11 cellular contexts compared by ENCODE assay signal in genomic region chr6:139369068-139369467, GRCh38. TPM values are rescaled to one million over a fixed set of nuclear protein-coding genes. Genes with fewer than 3 reads are reported as not detected.
A peak's percentile ranks its signal among the peaks of the same experiment; 100 is the strongest.
DNase-seq lines count a peak whose midpoint lies in the region; ATAC-seq, FAIRE-seq and TF ChIP-seq lines count a peak whose summit lies in the region.
"Had no signal": no experiment of that assay in that cellular context is flagged by ENCODE, and none has a peak within 500 bp of the region (broad histone marks: within the 10 kb centered on the region; RNA-seq: fewer than 3 reads in every experiment).

No MANE protein-coding gene starts in this region.

- TF ChIP-seq RAD21 in Ishikawa (IDR thresholded peaks at IDR 0.05; ENCODE audit: low read depth), result no peak

- H3K4me2 ChIP-seq in endothelial cell of umbilical vein (ENCODE audit: insufficient read depth, low read length), result no peak overlapping the region

- dilution Hi-C loops in endothelial cell of umbilical vein (cut with MboI; ENCODE audit: extremely low pct_ligation_motif_present, low sequenced_read_pairs), result no loop called here

- FAIRE-seq in endothelial cell of umbilical vein (lab: Jason Lieb, UNC), result no peak

- 56 to 69% (median 66%) methylated on average over 2 of the region's 2 CpGs for WGBS in psoas muscle, 3 donors

- CTCF ChIA-PET in endothelial cell of umbilical vein (lab: Charles Lee), result interaction anchor here (0.5 to 2.4 kb wide), 75 partner anchors 9 to 1958 kb away, joined by 3 to 49 read pairs (median 4); no protein-coding TSS in a partner anchor

- H3K27me3 ChIP-seq in endothelial cell of umbilical vein (ENCODE audit: control insufficient read depth in 2 of 2, insufficient read depth in 2 of 2, low read length in 2 of 2), result no peaks in the 10 kb centered on the region
- no peaks in the 10 kb centered on the region for H3K27me3 ChIP-seq in psoas muscle (ENCODE audit: insufficient read depth in 3 of 3, low read length in 2 of 3)
- H3K27me3 ChIP-seq: foreskin keratinocyte had no signal

- H4K20me1 ChIP-seq in endothelial cell of umbilical vein (replicated peaks; ENCODE audit: control insufficient read depth, extremely low read depth, insufficient read depth, low read length), result no peaks in the 10 kb centered on the region

- H3K27ac ChIP-seq in endothelial cell of umbilical vein (ENCODE audit: insufficient read depth, low read depth, low read length) (no peak overlapping the region), psoas muscle (peak overlapping the region; percentile 98)
- H3K27ac ChIP-seq: foreskin keratinocyte had no signal

- no peaks in the 10 kb centered on the region for H3K9me3 ChIP-seq in endothelial cell of umbilical vein (replicated peaks; ENCODE audit: control insufficient read depth, insufficient read depth, low read length)
- no peaks in the 10 kb centered on the region for H3K9me3 ChIP-seq in psoas muscle

- peaks cover 30% of the 10 kb centered on the region for H3K79me2 ChIP-seq in endothelial cell of umbilical vein (ENCODE audit: control insufficient read depth, insufficient read depth, low read length)

- H3K36me3 ChIP-seq in endothelial cell of umbilical vein (ENCODE audit: control insufficient read depth in 2 of 2, extremely low read depth in 1 of 2, insufficient read depth in 2 of 2, low read length in 2 of 2), result no peaks in the 10 kb centered on the region
- peaks cover 4 to 19% of the 10 kb centered on the region in 2 donors for H3K36me3 ChIP-seq in psoas muscle (ENCODE audit: insufficient read depth in 1 of 2, low read depth in 1 of 2)

- peaks cover 41% of the 10 kb centered on the region for H3K4me1 ChIP-seq in endothelial cell of umbilical vein (ENCODE audit: control insufficient read depth, extremely low read depth, insufficient read depth, low read length)
- peaks cover 30% of the 10 kb centered on the region for H3K4me1 ChIP-seq in psoas muscle

- ATAC-seq in psoas muscle (no peak), HG03139 (IDR thresholded peaks at IDR 0.05; ENCODE audit: unreplicated experiment) (no peak)
- ATAC-seq: activated T-cell treated with anti-CD3 and anti-CD28 coated beads, Interleukin-2, amount 50 U/mL, for 72 hours; foreskin keratinocyte had no signal

- BruUV-seq in endothelial cell of umbilical vein (replicated peaks; lab: Mats Ljungman, UMichigan), result no TSS peak

- TF ChIP-seq CTCF in endothelial cell of umbilical vein (IDR thresholded peaks at IDR 0.05; ENCODE audit: extremely low read depth in 1 of 2, insufficient read depth in 1 of 2, low read depth in 1 of 2, low read length in 2 of 2) (no peak), psoas muscle (IDR thresholded peaks at IDR 0.05) (no peak)

- H2AFZ ChIP-seq in endothelial cell of umbilical vein (ENCODE audit: low read depth, low read length), result no peak overlapping the region

- no peaks in the 10 kb centered on the region for H3K9me1 ChIP-seq in endothelial cell of umbilical vein (replicated peaks; ENCODE audit: control insufficient read depth, extremely low read depth, insufficient read depth, low read length)

- no peak overlapping the region for H3K4me3 ChIP-seq in endothelial cell of umbilical vein (replicated peaks in 1 of 3; ENCODE audit: insufficient read depth in 1 of 3, low read depth in 1 of 3, low read length in 3 of 3)
- H3K4me3 ChIP-seq in psoas muscle, result no peak overlapping the region
- H3K4me3 ChIP-seq: skin epidermis had no signal

- no peak for TF ChIP-seq EP300 in Ishikawa (IDR thresholded peaks at IDR 0.05; ENCODE audit: borderline replicate concordance)

- TF ChIP-seq POLR2A in endothelial cell of umbilical vein (IDR thresholded peaks at IDR 0.05; ENCODE audit: low read depth, low read length), result no peak

- POLR2A ChIA-PET in endothelial cell of umbilical vein (lab: Charles Lee), result interaction anchor here (0.7 to 2.1 kb wide), 8 partner anchors 219 to 1203 kb away, joined by 3 to 13 read pairs (median 4); no protein-coding TSS in a partner anchor

- H3K9ac ChIP-seq in endothelial cell of umbilical vein (replicated peaks; ENCODE audit: extremely low read depth, insufficient read depth, low read length), result no peak overlapping the region

- peak; percentile 81 for DNase-seq in ELF-1 (ENCODE audit: low read depth, low spot score)
- DNase-seq in endothelial cell of umbilical vein (ENCODE audit: low read depth, low spot score), result peak; percentile 12
- no peak for DNase-seq in psoas muscle
- DNase-seq in NCI-H2227 treated with DMSO at 0.1 percent for 48 hours (lab: John Stamatoyannopoulos, UW), result no peak
- DNase-seq in NCI-H187 (lab: John Stamatoyannopoulos, UW), result no peak
- no peak for DNase-seq in OCI-M2 (lab: John Stamatoyannopoulos, UW; ENCODE audit: unreplicated experiment)

- intact Hi-C loops in endothelial cell of umbilical vein (cut with micrococcal nuclease) (loop anchor here (1.0 to 10.0 kb wide), 4 partner anchors 444 to 1552 kb away; no protein-coding TSS in a partner anchor), psoas muscle (cut with DNase I) (loop anchor here (2.0 to 10.0 kb wide), 4 partner anchors 152 to 1072 kb away; partner anchors contain the start of genes HECA (in 1 of the 2) and REPS1 (in 1 of the 2))

TF ChIP-seq in Ishikawa, 13 proteins besides CTCF, POLR2A, EP300 and RAD21:
- no peak for TF ChIP-seq ZBTB7A (IDR thresholded peaks at IDR 0.05; ENCODE audit: low read depth)
- peak; percentile 69 for TF ChIP-seq TEAD4 (IDR thresholded peaks at IDR 0.05)

TF ChIP-seq in endothelial cell of umbilical vein, 7 proteins besides CTCF, POLR2A, EP300 and RAD21:
- no peak for TF ChIP-seq EZH2 (IDR thresholded peaks at IDR 0.05; ENCODE audit: borderline replicate concordance, low read depth, low read length, severe bottlenecking)
- no peak for TF ChIP-seq FOS (IDR thresholded peaks at IDR 0.05; ENCODE audit: borderline replicate concordance, insufficient read depth, low read length)
- no peak for TF ChIP-seq POLR2AphosphoS5 (IDR thresholded peaks at IDR 0.05; ENCODE audit: insufficient read depth, low read depth, low read length)
- no peak for TF ChIP-seq MYC (IDR thresholded peaks at IDR 0.05; ENCODE audit: low read depth, low read length)
- no peak for TF ChIP-seq GATA2 (IDR thresholded peaks at IDR 0.05; ENCODE audit: insufficient read depth, insufficient read length, low read depth, low read length)
- TF ChIP-seq MAX (IDR thresholded peaks at IDR 0.05; ENCODE audit: insufficient read depth, insufficient read length), result no peak
- TF ChIP-seq JUN (IDR thresholded peaks at IDR 0.05; ENCODE audit: borderline replicate concordance, insufficient read depth, insufficient read length, low read depth), result no peak

RNA-seq across cellular contexts. Expression of gene CITED2, which starts 5.4 kb away (rescaled TPM):
- total RNA-seq in endothelial cell of umbilical vein, result 81.1 and 82.3 TPM in 2 replicates
- 85.7 and 155 TPM in 2 replicates for polyA plus RNA-seq in endothelial cell of umbilical vein
- 43.6 and 59.9 TPM in 2 replicates for polyA plus RNA-seq in endothelial cell of umbilical vein (2011; cell fraction: cytosol; rRNA removed)
- polyA plus RNA-seq in endothelial cell of umbilical vein (2011; cell fraction: nucleus; rRNA removed), result 49.1 and 61.5 TPM in 2 replicates
- 104 and 193 TPM in 2 replicates for polyA plus RNA-seq in endothelial cell of umbilical vein (2012)
- 25.1 and 36.8 TPM in 2 replicates for polyA minus RNA-seq in endothelial cell of umbilical vein
- 30.2 TPM for polyA minus RNA-seq in endothelial cell of umbilical vein (2011; cell fraction: cytosol; rRNA and poly(A)+ RNA removed)
- polyA minus RNA-seq in endothelial cell of umbilical vein (2011; cell fraction: nucleus; rRNA and poly(A)+ RNA removed), result 25.8 and 50.1 TPM in 2 replicates
- total RNA-seq in psoas muscle, result 100 to 1,000 TPM in 2 of 4 donors, 10 to 100 TPM in 2; 33.8 to 154 (median 76.3) TPM
- 100 to 1,000 TPM in 2 of 3 donors, 10 to 100 TPM in 1; 15.3 to 414 (median 230) TPM for polyA plus RNA-seq in psoas muscle

Comparison
In these comparisons a context has a peak if more than half of its experiments do, and no peak if none do; other contexts are left out.
1. DNase-seq: peak in ELF-1 (single experiment) and endothelial cell of umbilical vein (single experiment); none in psoas muscle (0 of 2), NCI-H2227 treated with DMSO at 0.1 percent for 48 hours (single experiment), NCI-H187 (0 of 2) and OCI-M2 (single experiment).